9 cellular contexts compared by ENCODE assay signal in the genomic region with DNA sequence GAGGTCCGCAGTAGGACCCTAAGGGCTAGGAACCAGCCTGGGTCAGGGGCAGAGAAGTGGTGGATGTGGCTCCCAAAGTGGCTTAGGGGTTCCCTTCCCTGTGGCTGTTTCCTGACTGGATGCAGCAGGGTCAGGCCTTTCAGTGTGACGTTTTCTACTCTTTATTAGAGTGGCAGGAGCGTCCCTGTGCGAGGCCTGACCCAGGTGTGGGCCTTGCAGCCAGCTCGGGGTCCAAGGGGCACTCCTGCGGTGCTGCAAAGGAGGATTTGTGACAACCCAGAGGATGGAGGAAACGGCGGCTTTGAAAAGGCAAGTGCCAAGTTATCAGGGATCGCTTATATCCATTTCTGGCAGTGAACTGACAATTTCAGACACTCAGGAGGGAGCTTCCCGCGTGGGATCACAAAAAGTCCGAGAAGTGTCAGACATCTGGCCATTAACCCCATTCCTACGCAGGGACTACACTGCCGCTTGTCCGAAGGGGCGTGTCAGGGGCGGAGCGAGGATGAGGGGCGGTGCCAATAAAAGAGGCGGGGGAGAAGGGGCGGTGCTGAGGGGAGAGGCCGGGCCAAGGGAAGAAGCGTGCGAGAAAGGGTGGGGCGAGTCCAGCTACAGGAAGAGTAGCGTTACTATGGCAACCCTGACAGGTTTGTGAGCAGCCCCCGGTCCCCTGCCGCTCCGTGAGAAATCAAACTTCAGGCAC.
DNase-seq lines count a peak whose midpoint lies in the region; ATAC-seq and TF ChIP-seq lines count a peak whose summit lies in the region.
"Had no signal": no experiment of that assay in that cellular context is flagged by ENCODE, and none has a peak within 500 bp of the region (broad histone marks: within the 10 kb centered on the region; RNA-seq: fewer than 3 reads in every experiment).

No MANE protein-coding gene starts in this region.

- peak; percentile 79 for DNase-seq in NCI-H1092 treated with DMSO at 0.1 percent for 48 hours (lab: John Stamatoyannopoulos, UW)
- peak; percentile 75 to 78 for DNase-seq in activated CD4-positive, alpha-beta T cell treated with anti-CD3 and anti-CD28 coated beads, Interleukin-2, amount 50 U/mL, for 48 hours
- DNase-seq in effector memory CD8-positive, alpha-beta T cell: peak; percentile 63 to 73 (median 65)
- peak; percentile 94 for DNase-seq in pons (ENCODE audit: low spot score)
- DNase-seq in tibial artery: peak; percentile 84 to 87
- no peak for DNase-seq in Karpas-422

- H3K9me3 ChIP-seq in tibial artery (peaks cover 0 to 11% (median 0%) of the 10 kb centered on the region in 3 donors), Karpas-422 (ENCODE audit: low read length) (peaks cover 12% of the 10 kb centered on the region)

- no peaks in the 10 kb centered on the region for H3K9me3 Mint-ChIP-seq in effector memory CD8-positive, alpha-beta T cell

- H3K4me3 Mint-ChIP-seq in effector memory CD8-positive, alpha-beta T cell: peak overlapping the region; percentile 91 to 96
- H3K4me3 Mint-ChIP-seq: neural crest cell had no signal

- no peaks in the 10 kb centered on the region for H3K9me2 ChIP-seq in Karpas-422 (replicated peaks; ENCODE audit: insufficient read depth, low read length)

- H3K27me3 ChIP-seq in tibial artery (no peaks in the 10 kb centered on the region), Karpas-422 (ENCODE audit: low read length) (no peaks in the 10 kb centered on the region)

- H3K27ac Mint-ChIP-seq in effector memory CD8-positive, alpha-beta T cell: peak overlapping the region; percentile 93 to 96

- H3K4me1 ChIP-seq in tibial artery (peaks cover 0 to 15% (median 5%) of the 10 kb centered on the region in 4 donors), Karpas-422 (ENCODE audit: low read length) (no peaks in the 10 kb centered on the region)

- H3K27ac ChIP-seq in tibial artery (peak overlapping the region; percentile 28 to 55), Karpas-422 (ENCODE audit: low read length) (no peak overlapping the region)

- H3K36me3 Mint-ChIP-seq in effector memory CD8-positive, alpha-beta T cell (ENCODE audit: insufficient read depth): peaks cover 6% of the 10 kb centered on the region

- H3K9ac ChIP-seq in Karpas-422 (ENCODE audit: low read length): no peak overlapping the region

- H3K36me3 ChIP-seq in tibial artery: no peaks in the 10 kb centered on the region
- H3K36me3 ChIP-seq in Karpas-422 (ENCODE audit: insufficient read depth, low read length): no peaks in the 10 kb centered on the region

- H2AFZ ChIP-seq in Karpas-422 (ENCODE audit: low read length): no peak overlapping the region

- TF ChIP-seq CTCF in tibial artery (IDR thresholded peaks at IDR 0.05): no peak

- ATAC-seq in effector memory CD8-positive, alpha-beta T cell (replicated peaks): peak; percentile 76
- ATAC-seq in HG02678 (IDR thresholded peaks at IDR 0.05; ENCODE audit: unreplicated experiment) (no peak), HG02610 (IDR thresholded peaks at IDR 0.05; ENCODE audit: unreplicated experiment) (no peak)

- peaks cover 7 to 9% of the 10 kb centered on the region in 2 donors for H3K4me1 Mint-ChIP-seq in effector memory CD8-positive, alpha-beta T cell (ENCODE audit: low read depth in 2 of 2)
- H3K4me1 Mint-ChIP-seq: neural crest cell had no signal

- H3K79me2 ChIP-seq in Karpas-422 (ENCODE audit: low read length): no peaks in the 10 kb centered on the region

- H3K4me3 ChIP-seq in tibial artery (peak overlapping the region; percentile 58 to 79), Karpas-422 (ENCODE audit: low read length) (no peak overlapping the region)

- H4K20me1 ChIP-seq in Karpas-422 (ENCODE audit: insufficient read depth, low read depth, low read length): no peaks in the 10 kb centered on the region

- no peak overlapping the region for H3K4me2 ChIP-seq in Karpas-422 (ENCODE audit: low read depth, low read length, poor library complexity, severe bottlenecking)

- intact Hi-C loops in tibial artery (cut with DNase I; ENCODE audit: low total_unique reads): no loop called here

- no peaks in the 10 kb centered on the region for H3K27me3 Mint-ChIP-seq in effector memory CD8-positive, alpha-beta T cell
